ENCODE assay signal across 1 cellular context in genomic region chr19:12959482-12959881, GRCh38.
TF ChIP-seq lines count a peak whose summit lies in the region.

No MANE protein-coding gene starts in this region.

TF ChIP-seq in K562, 482 proteins besides CTCF, POLR2A, EP300 and RAD21:
- TF ChIP-seq RBM17 (IDR thresholded peaks at IDR 0.05; ENCODE audit: borderline replicate concordance, low read depth, low read length) = no peak
- peak; percentile 14; the same call in 1 of the 2 replicates for TF ChIP-seq CEBPG (CRISPR knock-in tag; IDR thresholded peaks at IDR 0.05)
- TF ChIP-seq CEBPG (tag; conservative IDR thresholded peaks at IDR 0.05 in 1 of 2, IDR thresholded peaks at IDR 0.05 in 1 of 2) = no peak
- 0 out of 2 replicates have a peak, but pooled peaks have one; percentile 6 for TF ChIP-seq CEBPB (tag; IDR thresholded peaks at IDR 0.05)
- TF ChIP-seq ATF3 (IDR thresholded peaks at IDR 0.05) = peak; percentile 46; the same call in 1 of the 2 replicates
- TF ChIP-seq ATF3 (CRISPR knock-in tag; conservative IDR thresholded peaks at IDR 0.05) = no peak
